Comparison of ENCODE assay signal across 8 cellular contexts in genomic region chr12:112011685-112012084, GRCh38. TPM values are rescaled to one million over a fixed set of nuclear protein-coding genes. Genes with fewer than 3 reads are reported as not detected.
DNase-seq lines count a peak whose midpoint lies in the region; ATAC-seq and TF ChIP-seq lines count a peak whose summit lies in the region.

No MANE protein-coding gene starts in this region.

- H3K4me1 Mint-ChIP-seq in activated T-cell treated with anti-CD3 and anti-CD28 coated beads, Interleukin-2, amount 50 U/mL, for 4 hours (ENCODE audit: low read depth): peaks cover 52% of the 10 kb centered on the region
- peaks cover 35% of the 10 kb centered on the region for H3K4me1 Mint-ChIP-seq in activated T-helper 17 cell treated with anti-CD3 and anti-CD28 coated beads, Interleukin-2, amount 50 U/mL, for 72 hours

- H3K27ac ChIP-seq in stomach: peak overlapping the region in 4 of 5 donors; percentile 95 to 100 (median 98)
- H3K27ac ChIP-seq in SJCRH30: no peak overlapping the region

- no peak for ATAC-seq in activated T-cell treated with anti-CD3 and anti-CD28 coated beads, Interleukin-2, amount 50 U/mL, for 4 hours
- ATAC-seq in activated T-helper 17 cell treated with anti-CD3 and anti-CD28 coated beads, Interleukin-2, amount 50 U/mL, for 72 hours (replicated peaks): no peak
- ATAC-seq in HG02973 (IDR thresholded peaks at IDR 0.05; ENCODE audit: unreplicated experiment): no peak

- no peak for TF ChIP-seq EP300 in stomach (IDR thresholded peaks at IDR 0.05)

- peaks cover 14% of the 10 kb centered on the region for H3K36me3 Mint-ChIP-seq in activated T-cell treated with anti-CD3 and anti-CD28 coated beads, Interleukin-2, amount 50 U/mL, for 4 hours (ENCODE audit: insufficient read depth)
- H3K36me3 Mint-ChIP-seq in activated T-helper 17 cell treated with anti-CD3 and anti-CD28 coated beads, Interleukin-2, amount 50 U/mL, for 72 hours (ENCODE audit: low read depth): peaks cover 40% of the 10 kb centered on the region

- H3K4me3 ChIP-seq in stomach (peak overlapping the region in 3 of 4 donors; percentile 91 to 98 (median 92)), SJCRH30 (no peak overlapping the region; the same call in 1 of the 2 replicates)

- H3K27ac Mint-ChIP-seq in activated T-helper 17 cell treated with anti-CD3 and anti-CD28 coated beads, Interleukin-2, amount 50 U/mL, for 72 hours: peak overlapping the region; percentile 92

- TF ChIP-seq CTCF in stomach (IDR thresholded peaks at IDR 0.05): no peak

- H3K4me1 ChIP-seq in stomach (peaks cover 26 to 70% (median 52%) of the 10 kb centered on the region in 4 donors), SJCRH30 (peaks cover 3% of the 10 kb centered on the region; the same call in 1 of the 2 replicates)

- no peak for DNase-seq in activated T-cell treated with anti-CD3 and anti-CD28 coated beads, Interleukin-2, amount 50 U/mL, for 4 hours
- DNase-seq in activated T-cell treated with anti-CD3 and anti-CD28 coated beads for 4 hours: no peak
- peak; percentile 51 for DNase-seq in islet precursor cell
- DNase-seq in stomach: no peak
- no peak for DNase-seq in SJCRH30
- no peak for DNase-seq in NCI-H345 treated with DMSO at 0.1 percent for 48 hours (lab: John Stamatoyannopoulos, UW; ENCODE audit: unreplicated experiment)

- 79 to 89% (median 84%) methylated on average over 8 of the region's 8 CpGs for WGBS in stomach, 5 donors

- peak overlapping the region; percentile 97 for H3K4me3 Mint-ChIP-seq in activated T-cell treated with anti-CD3 and anti-CD28 coated beads, Interleukin-2, amount 50 U/mL, for 4 hours
- peak overlapping the region; percentile 96 for H3K4me3 Mint-ChIP-seq in activated T-helper 17 cell treated with anti-CD3 and anti-CD28 coated beads, Interleukin-2, amount 50 U/mL, for 72 hours

- H3K27me3 ChIP-seq in stomach (no peaks in the 10 kb centered on the region), SJCRH30 (no peaks in the 10 kb centered on the region)

- intact Hi-C loops in stomach (cut with DNase I; ENCODE audit: low total_unique reads): no loop called here

- H3K9me3 ChIP-seq in stomach (no peaks in the 10 kb centered on the region), SJCRH30 (replicated peaks) (no peaks in the 10 kb centered on the region)

- H3K27me3 Mint-ChIP-seq in activated T-cell treated with anti-CD3 and anti-CD28 coated beads, Interleukin-2, amount 50 U/mL, for 4 hours (ENCODE audit: low read depth): peaks cover 1% of the 10 kb centered on the region
- H3K27me3 Mint-ChIP-seq in activated T-helper 17 cell treated with anti-CD3 and anti-CD28 coated beads, Interleukin-2, amount 50 U/mL, for 72 hours: no peaks in the 10 kb centered on the region

- no peak for TF ChIP-seq POLR2A in stomach (IDR thresholded peaks at IDR 0.05)

- H3K9me3 Mint-ChIP-seq in activated T-cell treated with anti-CD3 and anti-CD28 coated beads, Interleukin-2, amount 50 U/mL, for 4 hours: peaks cover 6% of the 10 kb centered on the region
- H3K9me3 Mint-ChIP-seq in activated T-helper 17 cell treated with anti-CD3 and anti-CD28 coated beads, Interleukin-2, amount 50 U/mL, for 72 hours: no peaks in the 10 kb centered on the region

- peaks cover 6 to 14% (median 12%) of the 10 kb centered on the region in 4 donors for H3K36me3 ChIP-seq in stomach
- H3K36me3 ChIP-seq in SJCRH30: no peaks in the 10 kb centered on the region; the same call in 1 of the 2 replicates

RNA-seq across cellular contexts. Expression of gene TMEM116, which starts 1.3 kb away (rescaled TPM):
- 1 to 10 TPM; 3.6 to 5.8 (median 4.7) TPM for total RNA-seq in activated T-cell treated with anti-CD3 and anti-CD28 coated beads, Interleukin-2, amount 50 U/mL, for 4 hours
- total RNA-seq in activated T-helper 17 cell treated with anti-CD3 and anti-CD28 coated beads, Interleukin-2, amount 50 U/mL, for 72 hours: 10 to 100 TPM; 13.8 to 16.9 TPM
- total RNA-seq in stomach: 10 to 100 TPM in 1 of 5 donors, 1 to 10 TPM in 3, under 1 TPM in 1; 0.58 to 20.2 (median 7.5) TPM
- 10 to 100 TPM in 2 of 3 donors, 1 to 10 TPM in 1; 4.8 to 13.0 (median 11.2) TPM for polyA plus RNA-seq in stomach
- total RNA-seq in SJCRH30 (2014; rRNA removed; shearing (Covaris generic)): 8.8 and 10.0 TPM in 2 replicates

RNA-seq across cellular contexts. Expression of gene ERP29, which starts 1.5 kb away (rescaled TPM):
- 10 to 100 TPM; 60.5 to 78.5 (median 75.8) TPM for total RNA-seq in activated T-cell treated with anti-CD3 and anti-CD28 coated beads, Interleukin-2, amount 50 U/mL, for 4 hours
- total RNA-seq in activated T-helper 17 cell treated with anti-CD3 and anti-CD28 coated beads, Interleukin-2, amount 50 U/mL, for 72 hours: 10 to 100 TPM; 68.5 to 93.0 TPM
- 10 to 100 TPM in 4 of 5 donors, 1 to 10 TPM in 1; 9.8 to 55.8 (median 37.7) TPM for total RNA-seq in stomach
- polyA plus RNA-seq in stomach: 100 to 1,000 TPM; 105 to 140 (median 115) TPM
- total RNA-seq in SJCRH30 (2014; rRNA removed; shearing (Covaris generic)): 35.9 and 38.5 TPM in 2 replicates
